Comparison of ENCODE assay signal across 8 cellular contexts in the genomic region with DNA sequence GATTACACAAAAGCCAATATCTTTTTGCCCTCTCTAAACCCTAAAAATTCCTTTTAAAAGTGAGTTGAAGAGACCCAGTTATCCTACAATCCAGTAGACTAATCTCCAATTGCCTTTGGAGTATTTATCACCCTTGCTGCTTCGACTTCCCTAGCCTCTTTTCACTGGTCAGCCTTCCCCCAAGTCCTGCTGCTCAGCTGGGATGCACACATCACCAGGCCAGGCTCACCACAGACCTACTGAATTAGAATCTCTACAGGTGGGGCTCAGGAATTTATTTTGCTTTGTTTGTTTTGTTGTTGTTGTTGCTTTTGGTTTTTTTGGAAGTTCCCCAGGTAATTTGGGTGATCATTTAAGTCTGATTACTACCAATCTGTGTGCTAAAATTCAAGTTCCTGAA. TPM values are rescaled to one million over a fixed set of nuclear protein-coding genes. Genes with fewer than 3 reads are reported as not detected.
"Had no signal": no experiment of that assay in that cellular context is flagged by ENCODE, and none has a peak within 500 bp of the region (broad histone marks: within the 10 kb centered on the region; RNA-seq: fewer than 3 reads in every experiment).

No MANE protein-coding gene starts in this region.

- H3K36me3 Mint-ChIP-seq: IgD-negative memory B cell had no signal

- H3K27ac Mint-ChIP-seq: IgD-negative memory B cell had no signal

- H3K27ac ChIP-seq: HL-60 had no signal

- ATAC-seq: HepG2 had no signal

- DNase-seq: GOT3, H9, HCEC 1CT, KBM-7 had no signal

- FAIRE-seq: H54, HepG2 had no signal

- H3K4me1 Mint-ChIP-seq: IgD-negative memory B cell had no signal

- H3K4me3 Mint-ChIP-seq: H9, IgD-negative memory B cell had no signal

RNA-seq across cellular contexts. Expression of gene FOXD1, which starts 11.6 kb away (rescaled TPM):
- polyA plus RNA-seq: IgD-negative memory B cell had no signal
